13 cellular contexts compared by ENCODE assay signal in genomic region chr3:174330303-174330702, GRCh38.
DNase-seq lines count a peak whose midpoint lies in the region; ATAC-seq and TF ChIP-seq lines count a peak whose summit lies in the region.
"Had no signal": no experiment of that assay in that cellular context is flagged by ENCODE, and none has a peak within 500 bp of the region (broad histone marks: within the 10 kb centered on the region; RNA-seq: fewer than 3 reads in every experiment).

No MANE protein-coding gene starts in this region.

- H3K36me3 ChIP-seq in ACC112 (ENCODE audit: insufficient read depth, low read length) (no peaks in the 10 kb centered on the region), HCT116 (ENCODE audit: control insufficient read depth in 1 of 2, insufficient read depth in 2 of 2, low read length in 2 of 2) (no peaks in the 10 kb centered on the region)
- H3K36me3 ChIP-seq: BLaER1 treated with 17β-estradiol and CSF1 and Interleukin-3, amounts not matched to agents 10 nM and 100 nM; prostate gland; suprapubic skin had no signal

- RAD21 ChIA-PET in HCT116 (lab: Charles Lee; ENCODE audit: low non-redundant PET in 1 of 2, low total read pairs in 2 of 2, uncharacterized antibody in 2 of 2, unreplicated experiment in 2 of 2): no interaction called here

- no peaks in the 10 kb centered on the region for H3K4me1 Mint-ChIP-seq in Calu3 (ENCODE audit: low read depth, unreplicated experiment)

- H3K4me3 Mint-ChIP-seq in Calu3 (ENCODE audit: low read depth, unreplicated experiment): no peak overlapping the region

- TF ChIP-seq RAD21 in HCT116 (IDR thresholded peaks at IDR 0.05; ENCODE audit: low read depth): no peak

- TF ChIP-seq POLR2A in HCT116 (IDR thresholded peaks at IDR 0.05; ENCODE audit: borderline replicate concordance, extremely low read depth, insufficient read depth, insufficient read length) (no peak), lower leg skin (IDR thresholded peaks at IDR 0.05) (no peak)

- TF ChIP-seq CTCF in HCT116 (IDR thresholded peaks at IDR 0.05 in 2 of 3, conservative IDR thresholded peaks at IDR 0.05 in 1 of 3; ENCODE audit: borderline replicate concordance in 1 of 3, insufficient read depth in 1 of 3, low read depth in 2 of 3, low read length in 2 of 3): no peak
- no peak for TF ChIP-seq CTCF in lower leg skin (IDR thresholded peaks at IDR 0.05)
- no peak for TF ChIP-seq CTCF in Calu3 (IDR thresholded peaks at IDR 0.05; ENCODE audit: unreplicated experiment)

- H3K4me3 ChIP-seq in ACC112 (ENCODE audit: low read depth, low read length) (peak overlapping the region; percentile 56), HCT116 (replicated peaks in 1 of 2; ENCODE audit: low read depth in 1 of 2, low read length in 2 of 2) (no peak overlapping the region), lower leg skin (ENCODE audit: low read depth, poor library complexity, severe bottlenecking) (no peak overlapping the region)
- H3K4me3 ChIP-seq: BLaER1 treated with 17β-estradiol and CSF1 and Interleukin-3, amounts not matched to agents 10 nM and 100 nM; prostate gland; suprapubic skin had no signal

- no peak for DNase-seq in HCT116 (ENCODE audit: low read depth, low spot score)
- DNase-seq in SW 1271 (lab: John Stamatoyannopoulos, UW): peak; percentile 5 to 30
- peak; percentile 82 for DNase-seq in foreskin melanocyte
- DNase-seq in lower leg skin (ENCODE audit: low spot score in 2 of 2): no peak
- no peak for DNase-seq in Calu3
- no peak for DNase-seq in NCI-H510A treated with DMSO at 0.1 percent for 48 hours (lab: John Stamatoyannopoulos, UW)
- DNase-seq: activated naive CD4-positive, alpha-beta T cell; midbrain had no signal

- CTCF ChIA-PET in HCT116 (lab: Charles Lee) (no interaction called here), Calu3 (lab: Charles Lee) (no interaction called here)

- peaks cover 32% of the 10 kb centered on the region for H3K4me1 ChIP-seq in ACC112 (ENCODE audit: control insufficient read depth, insufficient read depth, low read length, unreplicated experiment)
- H3K4me1 ChIP-seq in HCT116 (ENCODE audit: control insufficient read depth in 1 of 2, insufficient read depth in 2 of 2, low read length in 2 of 2): peaks cover 0 to 17% of the 10 kb centered on the region in 2 experiments; a peak in 2 of 4 replicates
- H3K4me1 ChIP-seq: prostate gland had no signal

- no peaks in the 10 kb centered on the region for H3K79me2 ChIP-seq in ACC112 (ENCODE audit: control insufficient read depth, insufficient read depth, low read length, unreplicated experiment)
- no peaks in the 10 kb centered on the region for H3K79me2 ChIP-seq in HCT116 (ENCODE audit: insufficient read depth, low read length)

- no peak overlapping the region for H3K9ac ChIP-seq in HCT116 (ENCODE audit: low read length)

- H3K9me3 Mint-ChIP-seq in Calu3 (ENCODE audit: low read depth, unreplicated experiment): peaks cover 2% of the 10 kb centered on the region

- POLR2A ChIA-PET in HCT116 (lab: Charles Lee): no interaction called here

- no peaks in the 10 kb centered on the region for H3K36me3 Mint-ChIP-seq in Calu3 (ENCODE audit: insufficient read depth, unreplicated experiment)

- peak overlapping the region; percentile 13; the same call in 1 of the 2 replicates for H3K4me2 ChIP-seq in HCT116 (ENCODE audit: low read length)

- H3K27me3 ChIP-seq in ACC112 (ENCODE audit: insufficient read depth, low read length): no peaks in the 10 kb centered on the region
- no peaks in the 10 kb centered on the region for H3K27me3 ChIP-seq in HCT116 (ENCODE audit: insufficient read depth, low read length)
- H3K27me3 ChIP-seq: BLaER1 treated with 17β-estradiol and CSF1 and Interleukin-3, amounts not matched to agents 10 nM and 100 nM; suprapubic skin had no signal

- BruUV-seq in HCT116 (replicated peaks; lab: Mats Ljungman, UMichigan): no TSS peak
- BruUV-seq in Calu3 (replicated peaks; lab: Mats Ljungman, UMichigan): no TSS peak

- peak overlapping the region; percentile 79 for H3K27ac ChIP-seq in ACC112 (ENCODE audit: low read depth, low read length)
- no peak overlapping the region for H3K27ac ChIP-seq in HCT116 (ENCODE audit: low read depth, low read length)
- H3K27ac ChIP-seq: prostate gland, suprapubic skin had no signal

- H3K27me3 Mint-ChIP-seq in Calu3 (ENCODE audit: unreplicated experiment): no peaks in the 10 kb centered on the region

- no peaks in the 10 kb centered on the region; the same call in 1 of the 2 replicates for H3K9me2 ChIP-seq in HCT116 (ENCODE audit: insufficient read depth)

- H3K27ac Mint-ChIP-seq in Calu3 (ENCODE audit: unreplicated experiment): no peak overlapping the region

- intact Hi-C loops in HCT116 (cut with micrococcal nuclease) (no loop called here), lower leg skin (cut with DNase I; ENCODE audit: low total_unique reads) (no loop called here), Calu3 (cut with micrococcal nuclease; ENCODE audit: unreplicated experiment) (no loop called here)

- H3K9me3 ChIP-seq in HCT116 (ENCODE audit: control insufficient read depth in 1 of 2, insufficient read depth in 1 of 2, low read depth in 1 of 2, low read length in 2 of 2): no peaks in the 10 kb centered on the region
- H3K9me3 ChIP-seq: prostate gland, suprapubic skin had no signal

- ATAC-seq in HCT116 (peak; percentile 47; the same call in 1 of the 2 replicates), HG03571 (IDR thresholded peaks at IDR 0.05; ENCODE audit: unreplicated experiment) (no peak)

- peak overlapping the region; percentile 48 for H2AFZ ChIP-seq in ACC112 (ENCODE audit: low read length, unreplicated experiment)
- H2AFZ ChIP-seq in HCT116 (ENCODE audit: low read depth, low read length, poor library complexity, severe bottlenecking): no peak overlapping the region

- H4K20me1 ChIP-seq in HCT116 (ENCODE audit: insufficient read depth): no peaks in the 10 kb centered on the region
- H4K20me1 ChIP-seq: BLaER1 treated with 17β-estradiol and CSF1 and Interleukin-3, amounts not matched to agents 10 nM and 100 nM had no signal

TF ChIP-seq in HCT116, 20 proteins besides CTCF, POLR2A, EP300 and RAD21:
- TF ChIP-seq EGR1 (IDR thresholded peaks at IDR 0.05; ENCODE audit: low read depth) (no peak), CBX3 (IDR thresholded peaks at IDR 0.05; ENCODE audit: low read depth) (no peak)

Comparison
In these comparisons a context has a peak if more than half of its experiments do, and no peak if none do; other contexts are left out.
1. DNase-seq: peak in SW 1271 (2 of 2) and foreskin melanocyte (single experiment); none in HCT116 (single experiment), lower leg skin (0 of 2), Calu3 (single experiment) and NCI-H510A treated with DMSO at 0.1 percent for 48 hours (single experiment).